8 cellular contexts compared by ENCODE assay signal in the genomic region with DNA sequence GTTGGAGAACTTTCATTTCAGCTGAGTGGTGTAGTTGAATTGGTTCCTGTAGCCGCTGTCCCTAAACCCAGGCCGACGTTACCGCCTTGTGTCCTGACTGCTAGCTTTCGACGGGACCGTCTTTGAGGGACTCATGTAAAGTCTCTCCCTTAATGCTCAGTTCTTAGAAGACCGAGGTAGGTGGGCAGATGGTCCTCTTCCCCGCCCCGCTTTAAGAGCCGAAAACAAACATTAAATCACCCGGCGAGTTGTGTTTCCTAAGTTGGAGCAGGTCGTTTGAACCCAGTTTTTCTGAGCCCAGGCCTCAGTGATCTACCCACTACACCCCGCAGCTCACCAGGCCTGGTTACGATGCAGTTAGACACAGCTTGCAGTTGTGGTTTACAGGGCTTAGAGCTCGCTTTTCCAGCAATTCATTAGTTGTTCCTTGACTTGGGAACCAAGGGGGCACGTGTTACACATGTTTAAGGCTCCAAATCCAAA. TPM values are rescaled to one million over a fixed set of nuclear protein-coding genes. Genes with fewer than 3 reads are reported as not detected.
A peak's percentile ranks its signal among the peaks of the same experiment; 100 is the strongest.
DNase-seq lines count a peak whose midpoint lies in the region; ATAC-seq and TF ChIP-seq lines count a peak whose summit lies in the region.

No MANE protein-coding gene starts in this region.

- TF ChIP-seq EP300 in gastroesophageal sphincter (IDR thresholded peaks at IDR 0.05) (no peak), ovary (IDR thresholded peaks at IDR 0.05) (no peak)

- H3K4me3 ChIP-seq in gastroesophageal sphincter (peak overlapping the region; percentile 77 to 91), ovary (peak overlapping the region; percentile 85)

- peak overlapping the region; percentile 76 to 93 (median 90) for H3K27ac ChIP-seq in gastroesophageal sphincter
- H3K27ac ChIP-seq in ovary = peak overlapping the region; percentile 70 to 78

- H3K36me3 Mint-ChIP-seq in activated T-helper 2 cell treated with anti-CD3 and anti-CD28 coated beads, Interferon-gamma antibody, Interleukin-2, Interleukin-4, amounts not matched to agents 10 μg/mL and 5 μg/mL and 100 μg/mL, durations not matched to agents 14 hours and 24 hours and 36 hours (ENCODE audit: low read depth) = peaks cover 40% of the 10 kb centered on the region

- ATAC-seq in HG02571 (IDR thresholded peaks at IDR 0.05; ENCODE audit: unreplicated experiment) (peak; percentile 33), gastroesophageal sphincter (peak; percentile 23)

- H3K4me3 Mint-ChIP-seq in activated T-helper 2 cell treated with anti-CD3 and anti-CD28 coated beads, Interferon-gamma antibody, Interleukin-2, Interleukin-4, amounts not matched to agents 10 μg/mL and 5 μg/mL and 100 μg/mL, durations not matched to agents 14 hours and 24 hours and 36 hours (ENCODE audit: low read depth) = peak overlapping the region; percentile 95

- H3K9me3 ChIP-seq in gastroesophageal sphincter (no peaks in the 10 kb centered on the region), ovary (no peaks in the 10 kb centered on the region)

- intact Hi-C loops in activated T-helper 2 cell treated with anti-CD3 and anti-CD28 coated beads, Interferon-gamma antibody, Interleukin-2, Interleukin-4, amounts not matched to agents 10 μg/mL and 5 μg/mL and 100 μg/mL, durations not matched to agents 14 hours and 24 hours and 36 hours (cut with micrococcal nuclease) = loop anchor here (2.0 to 10.0 kb wide), 6 partner anchors 80 to 1737 kb away; a partner anchor contains a TSS
- intact Hi-C loops in ovary (cut with DNase I) = no loop called here

- DNase-seq in stimulated activated naive CD4-positive, alpha-beta T cell (lab: John Stamatoyannopoulos, UW) = peak in 4 of 6 experiments; percentile 1 to 66 (median 28)
- no peak for DNase-seq in stimulated activated naive CD4-positive, alpha-beta T cell treated with Interleukin-2 at 50 U/mL for 16 hours (lab: John Stamatoyannopoulos, UW)
- peak; percentile 44 for DNase-seq in NCI-H1105 treated with DMSO at 0.1 percent for 48 hours (lab: John Stamatoyannopoulos, UW)
- peak; percentile 19 for DNase-seq in activated T-helper 2 cell treated with anti-CD3 and anti-CD28 coated beads, Interferon-gamma antibody, Interleukin-2, Interleukin-4, amounts not matched to agents 10 μg/mL and 5 μg/mL and 100 μg/mL, durations not matched to agents 14 hours and 24 hours and 36 hours (ENCODE audit: low spot score)
- peak in 3 of 5 donors; percentile 16 to 36 (median 19) for DNase-seq in ovary
- DNase-seq in NCI-H1930 (lab: John Stamatoyannopoulos, UW) = no peak

- H3K27me3 ChIP-seq in gastroesophageal sphincter (no peaks in the 10 kb centered on the region), ovary (no peaks in the 10 kb centered on the region)

- H3K4me1 ChIP-seq in gastroesophageal sphincter (peaks cover 0 to 50% (median 8%) of the 10 kb centered on the region in 3 donors), ovary (ENCODE audit: insufficient read depth) (peaks cover 5% of the 10 kb centered on the region)

- WGBS in gastroesophageal sphincter (ENCODE audit: low coverage in 1 of 2), 2 donors = 0% methylated on average over 2 to 3 of the region's 18 CpGs
- 1 to 3% (median 1%) methylated on average over 18 of the region's 18 CpGs for WGBS in ovary, 3 donors

- H3K27me3 Mint-ChIP-seq in activated T-helper 2 cell treated with anti-CD3 and anti-CD28 coated beads, Interferon-gamma antibody, Interleukin-2, Interleukin-4, amounts not matched to agents 10 μg/mL and 5 μg/mL and 100 μg/mL, durations not matched to agents 14 hours and 24 hours and 36 hours (ENCODE audit: low read depth) = peaks cover 10% of the 10 kb centered on the region

- H3K4me1 Mint-ChIP-seq in activated T-helper 2 cell treated with anti-CD3 and anti-CD28 coated beads, Interferon-gamma antibody, Interleukin-2, Interleukin-4, amounts not matched to agents 10 μg/mL and 5 μg/mL and 100 μg/mL, durations not matched to agents 14 hours and 24 hours and 36 hours (ENCODE audit: low read depth) = peaks cover 46% of the 10 kb centered on the region

- peak overlapping the region; percentile 96 for H3K27ac Mint-ChIP-seq in activated T-helper 2 cell treated with anti-CD3 and anti-CD28 coated beads, Interferon-gamma antibody, Interleukin-2, Interleukin-4, amounts not matched to agents 10 μg/mL and 5 μg/mL and 100 μg/mL, durations not matched to agents 14 hours and 24 hours and 36 hours

- no peak for TF ChIP-seq POLR2A in gastroesophageal sphincter (IDR thresholded peaks at IDR 0.05)
- no peak for TF ChIP-seq POLR2A in ovary (IDR thresholded peaks at IDR 0.05)

- no peaks in the 10 kb centered on the region for H3K9me3 Mint-ChIP-seq in activated T-helper 2 cell treated with anti-CD3 and anti-CD28 coated beads, Interferon-gamma antibody, Interleukin-2, Interleukin-4, amounts not matched to agents 10 μg/mL and 5 μg/mL and 100 μg/mL, durations not matched to agents 14 hours and 24 hours and 36 hours

- H3K36me3 ChIP-seq in gastroesophageal sphincter = no peaks in the 10 kb centered on the region
- no peaks in the 10 kb centered on the region for H3K36me3 ChIP-seq in ovary

- TF ChIP-seq CTCF in gastroesophageal sphincter (IDR thresholded peaks at IDR 0.05) = no peak
- TF ChIP-seq CTCF in ovary (IDR thresholded peaks at IDR 0.05) = no peak

RNA-seq across cellular contexts. Expression of a gene that starts 0.7 kb away (rescaled TPM):
- total RNA-seq in activated T-helper 2 cell treated with anti-CD3 and anti-CD28 coated beads, Interferon-gamma antibody, Interleukin-2, Interleukin-4, amounts not matched to agents 10 μg/mL and 5 μg/mL and 100 μg/mL, durations not matched to agents 14 hours and 24 hours and 36 hours = 53.7 and 54.2 TPM in 2 replicates
- 10 to 100 TPM; 20.9 to 29.1 (median 22.4) TPM for total RNA-seq in gastroesophageal sphincter
- 10 to 100 TPM; 11.3 to 16.3 (median 14.5) TPM for total RNA-seq in ovary
- polyA plus RNA-seq in ovary = 10 to 100 TPM in 1 of 2 donors, 1 to 10 TPM in 1; 7.9 to 11.5 TPM

Comparison
In these comparisons a context has a peak if more than half of its experiments do, and no peak if none do; other contexts are left out.
1. DNase-seq: peak in stimulated activated naive CD4-positive, alpha-beta T cell (4 of 6), NCI-H1105 treated with DMSO at 0.1 percent for 48 hours (single experiment), activated T-helper 2 cell treated with anti-CD3 and anti-CD28 coated beads, Interferon-gamma antibody, Interleukin-2, Interleukin-4, amounts not matched to agents 10 μg/mL and 5 μg/mL and 100 μg/mL, durations not matched to agents 14 hours and 24 hours and 36 hours (single experiment) and ovary (3 of 5); none in stimulated activated naive CD4-positive, alpha-beta T cell treated with Interleukin-2 at 50 U/mL for 16 hours (single experiment) and NCI-H1930 (0 of 2).